Comparison of ENCODE assay signal across 1 cellular context in genomic region chr18:12409466-12409865, GRCh38.
A peak's percentile ranks its signal among the peaks of the same experiment; 100 is the strongest.
TF ChIP-seq lines count a peak whose summit lies in the region.

No MANE protein-coding gene starts in this region.

TF ChIP-seq in H1, 55 proteins besides CTCF, POLR2A, EP300 and RAD21:
- TF ChIP-seq BRCA1 (IDR thresholded peaks at IDR 0.05; ENCODE audit: low read depth, low read length) (no peak), TEAD4 (IDR thresholded peaks at IDR 0.05; ENCODE audit: low read depth, low read length) (0 out of 2 replicates have a peak, but pooled peaks have one; percentile 12)
